ENCODE assay signal across 1 cellular context in the genomic region with DNA sequence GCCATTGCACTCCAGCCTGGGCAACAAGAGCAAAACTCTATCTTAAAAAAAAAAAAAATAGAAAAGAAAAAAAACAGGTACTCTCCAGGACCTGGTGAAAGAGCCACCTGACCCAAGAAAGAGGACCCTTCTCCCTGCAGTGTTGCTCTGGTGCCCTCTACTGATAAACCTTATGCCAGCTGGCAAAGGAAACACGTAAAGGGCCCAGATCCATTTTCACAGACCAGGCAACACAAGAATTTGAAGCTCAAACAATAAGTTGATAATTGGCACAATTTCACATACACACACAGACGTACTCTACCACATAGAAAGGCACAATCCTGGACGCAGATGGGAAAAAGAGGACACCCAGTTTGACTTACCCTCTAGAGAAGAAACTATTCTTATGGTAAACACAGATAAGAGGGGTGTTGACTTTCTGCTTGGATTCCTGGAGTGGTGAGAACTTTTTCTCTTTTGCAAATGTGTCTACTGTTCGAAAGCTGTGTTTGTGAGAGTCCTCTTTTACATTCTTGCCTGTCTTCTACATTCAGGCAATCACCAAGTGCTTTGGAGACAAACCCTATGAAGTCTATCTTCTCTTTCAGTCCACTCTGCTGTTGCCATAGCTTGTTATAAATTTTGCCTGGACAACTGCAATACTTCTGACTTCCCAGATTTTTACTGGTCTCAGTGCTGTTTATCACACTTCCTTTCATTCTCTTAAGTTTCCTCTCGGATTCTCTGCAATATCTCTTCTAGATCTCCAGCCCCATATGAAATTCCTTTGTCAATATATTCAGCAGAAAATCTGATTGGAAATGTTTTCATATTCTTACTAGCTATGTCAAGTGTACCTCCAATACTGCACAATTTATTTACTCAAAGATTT.
TF ChIP-seq lines count a peak whose summit lies in the region.

No MANE protein-coding gene starts in this region.

TF ChIP-seq in H1, 55 proteins besides CTCF, POLR2A, EP300 and RAD21:
- no peak for TF ChIP-seq HDAC6 (IDR thresholded peaks at IDR 0.05; ENCODE audit: low read depth, low read length)
- TF ChIP-seq KDM5A (IDR thresholded peaks at IDR 0.05; ENCODE audit: low read length): no peak
- TF ChIP-seq CBX5 (IDR thresholded peaks at IDR 0.05; ENCODE audit: low read depth, low read length): no peak
- no peak for TF ChIP-seq RFX5 (IDR thresholded peaks at IDR 0.05; ENCODE audit: borderline replicate concordance, low read depth, low read length)
- TF ChIP-seq GABPA (IDR thresholded peaks at IDR 0.05; ENCODE audit: borderline replicate concordance, insufficient read depth, low read length): no peak
